In genomic region chr19:12840091-12841079, GRCh38 we compare ENCODE assay signal across 8 cellular contexts. TPM values are rescaled to one million over a fixed set of nuclear protein-coding genes. Genes with fewer than 3 reads are reported as not detected.
DNase-seq lines count a peak whose midpoint lies in the region; ATAC-seq and TF ChIP-seq lines count a peak whose summit lies in the region.

No MANE protein-coding gene starts in this region.

- ATAC-seq in mucosa of descending colon, result peak; percentile 92
- ATAC-seq in HG03135 (IDR thresholded peaks at IDR 0.05; ENCODE audit: unreplicated experiment), result no peak
- no peak for ATAC-seq in HG03469 (IDR thresholded peaks at IDR 0.05; ENCODE audit: unreplicated experiment)
- no peak for ATAC-seq in HG02678 (IDR thresholded peaks at IDR 0.05; ENCODE audit: unreplicated experiment)

- H3K4me1 ChIP-seq in mucosa of descending colon (ENCODE audit: low read depth), result peaks cover 10% of the 10 kb centered on the region

- no peaks in the 10 kb centered on the region for H3K36me3 ChIP-seq in mucosa of descending colon (ENCODE audit: low read depth)

- H3K4me3 ChIP-seq in mucosa of descending colon, result no peak overlapping the region

- intact Hi-C loops in mucosa of descending colon (cut with DNase I, micrococcal nuclease), result no loop called here

- TF ChIP-seq CTCF in mucosa of descending colon (IDR thresholded peaks at IDR 0.05), result no peak

- no peaks in the 10 kb centered on the region for H3K9me3 ChIP-seq in mucosa of descending colon

- DNase-seq in COLO829 (ENCODE audit: low spot score) (peak; percentile 92), HT1080 (ENCODE audit: low read depth) (peak; percentile 38), T1000 (lab: John Stamatoyannopoulos, UW) (peak; percentile 66), mucosa of descending colon (peak; percentile 83 to 89 (median 87))
- peak; percentile 19 for DNase-seq in effector CD8-positive, alpha-beta T cell (lab: John Stamatoyannopoulos, UW)

RNA-seq across cellular contexts. Expression of gene MAST1, which starts 2.1 kb away (rescaled TPM):
- total RNA-seq in HT1080 (2014; rRNA removed; shearing (Covaris generic)), result 1.9 and 3.2 TPM in 2 replicates
- polyA plus RNA-seq in HT1080 (2015; cell fraction: cytosol; rRNA removed), result 0.26 and 0.70 TPM in 2 replicates
- 0.70 and 1.2 TPM in 2 replicates for polyA plus RNA-seq in HT1080 (2015; cell fraction: nucleus; rRNA removed)
- 1 to 10 TPM in 2 of 3 donors, under 1 TPM in 1; 0.69 to 4.1 (median 1.2) TPM for total RNA-seq in mucosa of descending colon

RNA-seq across cellular contexts. Expression of gene RTBDN, which starts 6.0 kb away (rescaled TPM):
- total RNA-seq in HT1080 (2014; rRNA removed; shearing (Covaris generic)), result not detected in 2 replicates
- polyA plus RNA-seq in HT1080 (2015; cell fraction: cytosol; rRNA removed), result 0.30 TPM in 1 of 2 replicates, not detected in the other
- polyA plus RNA-seq in HT1080 (2015; cell fraction: nucleus; rRNA removed), result not detected in 2 replicates
- 1 to 10 TPM in 1 of 3 donors, under 1 TPM in 1, not detected in 1; 0.87 to 1.7 TPM for total RNA-seq in mucosa of descending colon

RNA-seq across cellular contexts. Expression of gene RNASEH2A, which starts 34.0 kb away (rescaled TPM):
- 52.9 and 68.6 TPM in 2 replicates for total RNA-seq in HT1080 (2014; rRNA removed; shearing (Covaris generic))
- 31.8 and 34.6 TPM in 2 replicates for polyA plus RNA-seq in HT1080 (2015; cell fraction: cytosol; rRNA removed)
- polyA plus RNA-seq in HT1080 (2015; cell fraction: nucleus; rRNA removed), result 37.5 and 41.2 TPM in 2 replicates
- total RNA-seq in mucosa of descending colon, result 10 to 100 TPM in 1 of 3 donors, 1 to 10 TPM in 2; 5.5 to 12.4 (median 6.5) TPM

RNA-seq across cellular contexts. Expression of gene THSD8, which starts 38.5 kb away (rescaled TPM):
- total RNA-seq in HT1080 (2014; rRNA removed; shearing (Covaris generic)), result not detected in 2 replicates
- 0.10 TPM in 1 of 2 replicates, not detected in the other for polyA plus RNA-seq in HT1080 (2015; cell fraction: cytosol; rRNA removed)
- not detected in 2 replicates for polyA plus RNA-seq in HT1080 (2015; cell fraction: nucleus; rRNA removed)
- total RNA-seq in mucosa of descending colon, result 10 to 100 TPM in 1 of 3 donors, 1 to 10 TPM in 2; 1.5 to 10.4 (median 2.7) TPM

RNA-seq across cellular contexts. Expression of gene PRDX2, which starts 38.8 kb away (rescaled TPM):
- 88.6 and 94.3 TPM in 2 replicates for total RNA-seq in HT1080 (2014; rRNA removed; shearing (Covaris generic))
- polyA plus RNA-seq in HT1080 (2015; cell fraction: cytosol; rRNA removed), result 110 and 115 TPM in 2 replicates
- polyA plus RNA-seq in HT1080 (2015; cell fraction: nucleus; rRNA removed), result 72.9 and 85.9 TPM in 2 replicates
- 100 to 1,000 TPM; 225 to 266 (median 256) TPM for total RNA-seq in mucosa of descending colon

Comparison
In these comparisons a context has a peak if more than half of its experiments do, and no peak if none do; other contexts are left out.
1. DNase-seq: peak in every context shown above with its lines; median percentile 92 in COLO829; 87 in mucosa of descending colon; 66 in T1000; 38 in HT1080; 19 in effector CD8-positive, alpha-beta T cell.